In genomic region chr12:111767362-111768158, GRCh38 we compare ENCODE assay signal across 8 cellular contexts. TPM values are rescaled to one million over a fixed set of nuclear protein-coding genes. Genes with fewer than 3 reads are reported as not detected.
DNase-seq lines count a peak whose midpoint lies in the region; ATAC-seq and TF ChIP-seq lines count a peak whose summit lies in the region.

No MANE protein-coding gene starts in this region.

- 30 to 35% (median 33%) methylated on average over 18 of the region's 18 CpGs for WGBS in spleen, 5 donors

- DNase-seq in activated T-cell treated with anti-CD3 and anti-CD28 coated beads, Interleukin-2, amount 50 U/mL, for 72 hours: no peak
- no peak for DNase-seq in activated T-cell treated with anti-CD3 and anti-CD28 coated beads for 4 hours
- peak; percentile 37 for DNase-seq in adipocyte (ENCODE audit: low read depth)
- no peak for DNase-seq in spleen
- no peak for DNase-seq in activated effector memory CD4-positive, alpha-beta T cell treated with anti-CD3 and anti-CD28 coated beads, Interleukin-2, amount 50 U/mL, for 16 hours
- DNase-seq in GM20000 (ENCODE audit: low spot score): no peak

- H3K27me3 Mint-ChIP-seq in activated T-cell treated with anti-CD3 and anti-CD28 coated beads, Interleukin-2, amount 50 U/mL, for 72 hours (ENCODE audit: low read depth): peaks cover 44% of the 10 kb centered on the region

- H3K27ac ChIP-seq in iPS-18a (ENCODE audit: low read length) (peak overlapping the region; percentile 40), spleen (peak overlapping the region in 7 of 8 donors; percentile 49 to 87 (median 81))

- H3K9ac ChIP-seq in adipocyte (ENCODE audit: low read length) (peak overlapping the region; percentile 91), iPS-18a (ENCODE audit: low read length) (peak overlapping the region; percentile 83)

- H3K9me3 ChIP-seq in adipocyte (ENCODE audit: control insufficient read depth, low read length) (no peaks in the 10 kb centered on the region), iPS-18a (ENCODE audit: control insufficient read depth, low read depth, low read length) (no peaks in the 10 kb centered on the region), spleen (no peaks in the 10 kb centered on the region)

- H3K27me3 ChIP-seq in adipocyte (replicated peaks; ENCODE audit: control insufficient read depth, insufficient read depth, low read length) (peaks cover 11% of the 10 kb centered on the region), iPS-18a (ENCODE audit: control insufficient read depth, insufficient read depth, low read length) (peaks cover 12% of the 10 kb centered on the region), spleen (replicated peaks in 1 of 7) (peaks cover 0 to 12% (median 0%) of the 10 kb centered on the region in 7 donors)

- H3K36me3 Mint-ChIP-seq in activated T-cell treated with anti-CD3 and anti-CD28 coated beads, Interleukin-2, amount 50 U/mL, for 72 hours (ENCODE audit: insufficient read depth in 2 of 2): peaks cover 3 to 7% of the 10 kb centered on the region in 2 donors

- peaks cover 31% of the 10 kb centered on the region for H3K4me1 Mint-ChIP-seq in activated T-cell treated with anti-CD3 and anti-CD28 coated beads, Interleukin-2, amount 50 U/mL, for 72 hours (ENCODE audit: low read depth)

- H3K4me1 ChIP-seq in adipocyte (ENCODE audit: control insufficient read depth, insufficient read depth, low read length): peaks cover 14% of the 10 kb centered on the region
- H3K4me1 ChIP-seq in iPS-18a (ENCODE audit: control insufficient read depth, low read depth, low read length): peaks cover 7% of the 10 kb centered on the region
- H3K4me1 ChIP-seq in spleen: peaks cover 9 to 89% (median 53%) of the 10 kb centered on the region in 6 donors

- H3K4me3 ChIP-seq in adipocyte (ENCODE audit: low read length) (peak overlapping the region; percentile 93), iPS-18a (ENCODE audit: low read length) (peak overlapping the region; percentile 96), spleen (peak overlapping the region; percentile 63 to 90 (median 71))

- H3K4me3 Mint-ChIP-seq in activated T-cell treated with anti-CD3 and anti-CD28 coated beads, Interleukin-2, amount 50 U/mL, for 72 hours: peak overlapping the region; percentile 78 to 80

- peak overlapping the region; percentile 0 for H3K27ac Mint-ChIP-seq in activated T-cell treated with anti-CD3 and anti-CD28 coated beads, Interleukin-2, amount 50 U/mL, for 72 hours

- peak; percentile 32 to 46 for ATAC-seq in activated T-cell treated with anti-CD3 and anti-CD28 coated beads, Interleukin-2, amount 50 U/mL, for 72 hours (replicated peaks in 1 of 2)
- no peak for ATAC-seq in HG03354 (IDR thresholded peaks at IDR 0.05; ENCODE audit: poor library complexity, severe bottlenecking, unreplicated experiment)

- H3K9me3 Mint-ChIP-seq in activated T-cell treated with anti-CD3 and anti-CD28 coated beads, Interleukin-2, amount 50 U/mL, for 72 hours: no peaks in the 10 kb centered on the region

- TF ChIP-seq POLR2A in spleen (IDR thresholded peaks at IDR 0.05): no peak

- intact Hi-C loops in spleen (cut with DNase I; ENCODE audit: low total_unique reads): no loop called here

- TF ChIP-seq CTCF in spleen (IDR thresholded peaks at IDR 0.05 in 8 of 11, conservative IDR thresholded peaks at IDR 0.05 in 3 of 11) (no peak), GM20000 (IDR thresholded peaks at IDR 0.05; ENCODE audit: extremely low read depth, missing control alignments) (no peak)

- H3K36me3 ChIP-seq in adipocyte (ENCODE audit: control insufficient read depth, insufficient read depth, low read length, severe bottlenecking): no peaks in the 10 kb centered on the region
- H3K36me3 ChIP-seq in iPS-18a (ENCODE audit: control insufficient read depth, low read depth, low read length): no peaks in the 10 kb centered on the region
- peaks cover 0 to 4% (median 0%) of the 10 kb centered on the region in 6 donors for H3K36me3 ChIP-seq in spleen

RNA-seq across cellular contexts. Expression of gene ALDH2, which starts 0.8 kb away (rescaled TPM):
- 10 to 100 TPM; 21.1 to 28.0 TPM for total RNA-seq in activated T-cell treated with anti-CD3 and anti-CD28 coated beads, Interleukin-2, amount 50 U/mL, for 72 hours
- total RNA-seq in spleen: 10 to 100 TPM; 47.0 to 78.9 (median 53.5) TPM
- polyA plus RNA-seq in spleen: 10 to 100 TPM; 30.8 to 33.4 (median 32.7) TPM
